Comparison of ENCODE assay signal across 1 cellular context in genomic region chr19:49664171-49665070, GRCh38.
TF ChIP-seq lines count a peak whose summit lies in the region.

No MANE protein-coding gene starts in this region.

TF ChIP-seq in HepG2, 621 proteins besides CTCF, POLR2A, EP300 and RAD21 (continued from another document and continues in another):
- TF ChIP-seq PAXIP1 (CRISPR knock-in tag; conservative IDR thresholded peaks at IDR 0.05) (no peak), ZBTB42 (CRISPR knock-in tag; IDR thresholded peaks at IDR 0.05) (no peak; the same call in 1 of the 2 replicates), CEBPB (IDR thresholded peaks at IDR 0.05; ENCODE audit: borderline replicate concordance, low read depth, low read length) (no peak), KMT2A (CRISPR knock-in tag; IDR thresholded peaks at IDR 0.05) (no peak), RORA (CRISPR knock-in tag; IDR thresholded peaks at IDR 0.05) (no peak), PCBP2 (optimal IDR thresholded peaks at IDR 0.05; ENCODE audit: low read depth, low read length, poor library complexity, severe bottlenecking) (no peak), ZBTB7A (CRISPR knock-in tag; IDR thresholded peaks at IDR 0.05) (no peak), ZNF367 (CRISPR knock-in tag; IDR thresholded peaks at IDR 0.05; ENCODE audit: borderline replicate concordance) (no peak), HNRNPK (IDR thresholded peaks at IDR 0.05; ENCODE audit: low read depth, low read length, poor library complexity, severe bottlenecking) (peak; percentile 36), SP2 (CRISPR knock-in tag; IDR thresholded peaks at IDR 0.05) (no peak), MTF1 (CRISPR knock-in tag; IDR thresholded peaks at IDR 0.05) (no peak), PRDM4 (CRISPR knock-in tag; IDR thresholded peaks at IDR 0.05; ENCODE audit: borderline replicate concordance) (no peak), YEATS2 (CRISPR knock-in tag; IDR thresholded peaks at IDR 0.05; ENCODE audit: borderline replicate concordance) (peak; percentile 55; the same call in 1 of the 2 replicates), ZNF646 (CRISPR knock-in tag; IDR thresholded peaks at IDR 0.05) (no peak), CAMTA2 (CRISPR knock-in tag; IDR thresholded peaks at IDR 0.05; ENCODE audit: borderline replicate concordance) (no peak), MBD4 (IDR thresholded peaks at IDR 0.05; ENCODE audit: borderline replicate concordance, low read length) (no peak), ZFP36L2 (CRISPR knock-in tag; IDR thresholded peaks at IDR 0.05) (no peak), MEF2D (CRISPR knock-in tag; IDR thresholded peaks at IDR 0.05) (no peak), ADNP (CRISPR knock-in tag; IDR thresholded peaks at IDR 0.05) (no peak), ZNF143 (CRISPR knock-in tag; IDR thresholded peaks at IDR 0.05) (peak; percentile 55; the same call in 1 of the 2 replicates), KLF12 (CRISPR knock-in tag; IDR thresholded peaks at IDR 0.05; ENCODE audit: borderline replicate concordance) (no peak), ZBTB43 (CRISPR knock-in tag; conservative IDR thresholded peaks at IDR 0.05) (no peak), AFF4 (CRISPR knock-in tag; IDR thresholded peaks at IDR 0.05) (no peak), ZNF12 (CRISPR knock-in tag; IDR thresholded peaks at IDR 0.05) (no peak), ZNF24 (IDR thresholded peaks at IDR 0.05) (no peak), ZNF550 (CRISPR knock-in tag; IDR thresholded peaks at IDR 0.05; ENCODE audit: borderline replicate concordance) (no peak), TOE1 (CRISPR knock-in tag; IDR thresholded peaks at IDR 0.05) (no peak), SSRP1 (CRISPR knock-in tag; IDR thresholded peaks at IDR 0.05) (no peak), ZNF3 (CRISPR knock-in tag; IDR thresholded peaks at IDR 0.05) (no peak), ZNF720 (CRISPR knock-in tag; IDR thresholded peaks at IDR 0.05) (no peak), HHEX (CRISPR knock-in tag; IDR thresholded peaks at IDR 0.05) (no peak), ZNF576 (CRISPR knock-in tag; IDR thresholded peaks at IDR 0.05) (no peak), STAT5B (CRISPR knock-in tag; IDR thresholded peaks at IDR 0.05) (no peak), CEBPG (CRISPR knock-in tag; IDR thresholded peaks at IDR 0.05) (0 out of 2 replicates have a peak, but pooled peaks have one; percentile 14)
- TF ChIP-seq, protein P1, sequence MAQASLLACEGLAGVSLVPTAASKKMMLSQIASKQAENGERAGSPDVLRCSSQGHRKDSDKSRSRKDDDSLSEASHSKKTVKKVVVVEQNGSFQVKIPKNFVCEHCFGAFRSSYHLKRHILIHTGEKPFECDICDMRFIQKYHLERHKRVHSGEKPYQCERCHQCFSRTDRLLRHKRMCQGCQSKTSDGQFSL (CRISPR knock-in tag; IDR thresholded peaks at IDR 0.05), result no peak
- TF ChIP-seq, protein P2, sequence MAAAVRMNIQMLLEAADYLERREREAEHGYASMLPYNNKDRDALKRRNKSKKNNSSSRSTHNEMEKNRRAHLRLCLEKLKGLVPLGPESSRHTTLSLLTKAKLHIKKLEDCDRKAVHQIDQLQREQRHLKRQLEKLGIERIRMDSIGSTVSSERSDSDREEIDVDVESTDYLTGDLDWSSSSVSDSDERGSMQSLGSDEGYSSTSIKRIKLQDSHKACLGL (CRISPR knock-in tag; IDR thresholded peaks at IDR 0.05), result no peak
- TF ChIP-seq, protein P3, sequence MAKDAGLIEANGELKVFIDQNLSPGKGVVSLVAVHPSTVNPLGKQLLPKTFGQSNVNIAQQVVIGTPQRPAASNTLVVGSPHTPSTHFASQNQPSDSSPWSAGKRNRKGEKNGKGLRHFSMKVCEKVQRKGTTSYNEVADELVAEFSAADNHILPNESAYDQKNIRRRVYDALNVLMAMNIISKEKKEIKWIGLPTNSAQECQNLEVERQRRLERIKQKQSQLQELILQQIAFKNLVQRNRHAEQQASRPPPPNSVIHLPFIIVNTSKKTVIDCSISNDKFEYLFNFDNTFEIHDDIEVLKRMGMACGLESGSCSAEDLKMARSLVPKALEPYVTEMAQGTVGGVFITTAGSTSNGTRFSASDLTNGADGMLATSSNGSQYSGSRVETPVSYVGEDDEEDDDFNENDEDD (CRISPR knock-in tag; IDR thresholded peaks at IDR 0.05; ENCODE audit: borderline replicate concordance), result peak; percentile 63; the same call in 1 of the 2 replicates
